15 cellular contexts compared by ENCODE assay signal in the genomic region with DNA sequence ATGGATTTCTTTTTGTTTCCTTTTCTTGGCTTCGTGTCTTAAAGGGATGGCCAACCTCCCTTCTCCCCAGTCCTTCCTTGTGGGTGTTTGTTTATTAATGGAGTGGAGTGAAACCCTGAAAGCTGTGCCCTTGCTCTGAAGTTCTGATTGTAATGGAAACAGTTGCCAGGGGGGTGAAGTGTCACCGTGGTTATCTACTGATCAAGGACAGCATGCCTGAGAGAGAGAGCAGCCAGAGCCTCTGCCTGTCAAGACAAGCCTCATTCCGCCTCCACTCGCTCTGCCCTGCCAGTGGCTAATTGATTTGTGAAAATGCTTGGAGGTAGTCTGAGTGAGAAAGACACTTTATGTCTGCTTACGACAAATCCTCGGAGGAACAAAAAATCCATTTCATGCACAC.
DNase-seq lines count a peak whose midpoint lies in the region; ATAC-seq, FAIRE-seq and TF ChIP-seq lines count a peak whose summit lies in the region.
"Had no signal": no experiment of that assay in that cellular context is flagged by ENCODE, and none has a peak within 500 bp of the region (broad histone marks: within the 10 kb centered on the region; RNA-seq: fewer than 3 reads in every experiment).

No MANE protein-coding gene starts in this region.

- TF ChIP-seq CTCF in WERI-Rb-1 (IDR thresholded peaks at IDR 0.05; ENCODE audit: low read depth, low read length), result no peak
- no peak for TF ChIP-seq CTCF in prostate gland (IDR thresholded peaks at IDR 0.05)

- peaks cover 12% of the 10 kb centered on the region for H3K4me1 ChIP-seq in prostate gland (replicated peaks)

- ATAC-seq in GM19463 (IDR thresholded peaks at IDR 0.05; ENCODE audit: unreplicated experiment), result no peak
- no peak for ATAC-seq in HG03378 (IDR thresholded peaks at IDR 0.05; ENCODE audit: unreplicated experiment)

- no peaks in the 10 kb centered on the region for H3K27me3 ChIP-seq in WERI-Rb-1 (ENCODE audit: insufficient read depth, low read depth, severe bottlenecking)
- H3K27me3 ChIP-seq in prostate gland (replicated peaks; ENCODE audit: insufficient read depth), result no peaks in the 10 kb centered on the region
- H3K27me3 ChIP-seq: right lobe of liver, transverse colon had no signal

- no peaks in the 10 kb centered on the region for H3K36me3 ChIP-seq in WERI-Rb-1
- H3K36me3 ChIP-seq in prostate gland, result no peaks in the 10 kb centered on the region
- H3K36me3 ChIP-seq: right lobe of liver, transverse colon had no signal

- intact Hi-C loops in prostate gland (cut with DNase I), result loop anchor here (10.0 kb wide), 1 partner anchor 485 kb away; no protein-coding TSS in a partner anchor

- no peaks in the 10 kb centered on the region for H3K9me3 ChIP-seq in WERI-Rb-1 (ENCODE audit: severe bottlenecking)
- H3K9me3 ChIP-seq in prostate gland, result no peaks in the 10 kb centered on the region
- H3K9me3 ChIP-seq: right lobe of liver, transverse colon had no signal

- 19% methylated on average over 6 of the region's 6 CpGs for WGBS in prostate gland

- TF ChIP-seq POLR2A in prostate gland (IDR thresholded peaks at IDR 0.05), result no peak

- no peak for FAIRE-seq in HTR-8/SVneo (lab: Jason Lieb, UNC)

- H3K4me3 ChIP-seq in WERI-Rb-1 (ENCODE audit: low read depth, low read length), result no peak overlapping the region
- H3K4me3 ChIP-seq in prostate gland, result no peak overlapping the region
- H3K4me3 ChIP-seq: GM23248, right lobe of liver, transverse colon had no signal

- H3K27ac ChIP-seq in WERI-Rb-1, result no peak overlapping the region
- peak overlapping the region; percentile 29 to 38 for H3K27ac ChIP-seq in prostate gland
- H3K27ac ChIP-seq: GM23248, right lobe of liver, transverse colon had no signal

- DNase-seq in HTR-8/SVneo (ENCODE audit: insufficient read length, low spot score) (peak; percentile 6), WERI-Rb-1 (peak; percentile 19), iPS-NIHi11 (ENCODE audit: low spot score) (peak; percentile 20), prostate gland (ENCODE audit: low spot score) (peak; percentile 80)
- no peak for DNase-seq in activated CD4-positive, alpha-beta T cell treated with anti-CD3 and anti-CD28 coated beads, Interleukin-2, amount 50 U/mL, for 1 hour
- DNase-seq: activated CD4-positive, alpha-beta T cell treated with anti-CD3 and anti-CD28 coated beads, Interleukin-2, amount 50 U/mL, for 48 hours; activated T-cell treated with anti-CD3 and anti-CD28 coated beads, Interleukin-2, amount 50 U/mL, for 48 hours; erythroblast; GM23248; MM.1S; right lobe of liver; stimulated activated CD4-positive, alpha-beta T cell treated with anti-CD3 and anti-CD28 coated beads, Interleukin-2, amount 100 ng/mL, for 48 hours; transverse colon had no signal
